28 cellular contexts compared by ENCODE assay signal in the genomic region with DNA sequence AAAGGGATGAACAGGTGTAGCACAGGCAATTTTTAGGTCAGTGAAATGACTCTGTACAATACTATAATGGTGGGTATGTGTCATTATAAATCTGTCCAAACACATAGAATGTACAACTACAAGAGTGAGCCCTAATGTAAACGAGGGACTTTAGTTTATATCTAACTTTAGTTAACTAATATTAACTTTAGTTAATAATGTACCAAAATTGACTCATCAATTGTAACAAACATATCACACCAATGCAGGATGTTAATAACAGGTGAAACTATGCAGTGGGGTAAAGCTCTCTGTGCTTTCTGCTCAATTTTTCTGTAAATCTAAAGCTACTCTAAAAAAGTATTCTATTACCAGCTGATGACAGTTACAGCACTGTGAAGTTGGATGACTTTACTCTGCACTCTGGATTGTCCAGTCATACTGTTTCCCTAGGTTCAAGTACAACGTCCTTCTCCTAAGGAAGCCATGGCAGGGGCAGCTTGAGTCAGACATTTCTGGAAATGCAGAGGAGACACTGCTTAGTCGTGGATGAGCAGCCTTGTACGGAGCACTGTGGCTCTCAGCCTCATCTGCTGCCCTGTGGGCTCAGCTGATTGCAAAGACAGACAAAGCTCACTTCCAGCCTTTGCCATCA. TPM values are rescaled to one million over a fixed set of nuclear protein-coding genes. Genes with fewer than 3 reads are reported as not detected.
DNase-seq lines count a peak whose midpoint lies in the region; ATAC-seq and TF ChIP-seq lines count a peak whose summit lies in the region.
"Had no signal": no experiment of that assay in that cellular context is flagged by ENCODE, and none has a peak within 500 bp of the region (broad histone marks: within the 10 kb centered on the region; RNA-seq: fewer than 3 reads in every experiment).

No MANE protein-coding gene starts in this region.

- H3K36me3 ChIP-seq in osteoblast (ENCODE audit: insufficient read depth, low read length) = no peaks in the 10 kb centered on the region
- H3K36me3 ChIP-seq in CD8-positive, alpha-beta memory T cell (ENCODE audit: insufficient read depth, low read length) = no peaks in the 10 kb centered on the region
- H3K36me3 ChIP-seq: upper lobe of right lung, WERI-Rb-1 had no signal

- no peak overlapping the region for H3K4me3 ChIP-seq in osteoblast (ENCODE audit: insufficient read depth, low read length)
- no peak overlapping the region for H3K4me3 ChIP-seq in CD8-positive, alpha-beta memory T cell (ENCODE audit: low read length)
- H3K4me3 ChIP-seq: smooth muscle cell, upper lobe of right lung had no signal

- POLR2A ChIA-PET in CD8-positive, alpha-beta memory T cell (lab: Charles Lee) = no interaction called here

- TF ChIP-seq CTCF in Calu3 (IDR thresholded peaks at IDR 0.05; ENCODE audit: unreplicated experiment) (no peak), osteoblast (IDR thresholded peaks at IDR 0.05; ENCODE audit: extremely low read depth, low read depth, low read length) (no peak)

- no peaks in the 10 kb centered on the region for H4K20me1 ChIP-seq in osteoblast (ENCODE audit: insufficient read depth, low read length)

- H3K27me3 ChIP-seq in osteoblast (ENCODE audit: insufficient read depth, low read length) = no peaks in the 10 kb centered on the region
- no peaks in the 10 kb centered on the region for H3K27me3 ChIP-seq in CD8-positive, alpha-beta memory T cell (ENCODE audit: insufficient read depth, low read length, poor library complexity, severe bottlenecking)
- H3K27me3 ChIP-seq: upper lobe of right lung had no signal

- no peaks in the 10 kb centered on the region for H3K79me2 ChIP-seq in osteoblast (ENCODE audit: insufficient read depth, low read length)

- H3K4me3 Mint-ChIP-seq in Calu3 (ENCODE audit: low read depth, unreplicated experiment) = peak overlapping the region; percentile 25
- H3K4me3 Mint-ChIP-seq in CD8-positive, alpha-beta memory T cell = no peak overlapping the region
- H3K4me3 Mint-ChIP-seq: activated CD4-positive, alpha-beta T cell treated with anti-CD3 and anti-CD28 coated beads, Interleukin-2, amount 10 ng/mL, durations not matched to agents 24 days and 14 days; activated naive CD4-positive, alpha-beta T cell treated with anti-CD3 and anti-CD28 coated beads, Interleukin-2, amount 10 ng/mL, durations not matched to agents 7 days and 5 days; activated T-cell treated with anti-CD3 and anti-CD28 coated beads, Interleukin-2, amount 50 U/mL, for 4 hours; endodermal cell; naive B cell; stimulated activated effector memory CD8-positive, alpha-beta T cell treated with anti-CD3 and anti-CD28 coated beads, Interleukin-12 subunit alpha, Interleukin-12 subunit beta, amount 100 ng/mL, for 72 hours had no signal

- CTCF ChIA-PET in Calu3 (lab: Charles Lee) = interaction anchor here (1.0 to 1.3 kb wide), 3 partner anchors 24 to 224 kb away, joined by 3 to 4 read pairs (median 4); no protein-coding TSS in a partner anchor
- CTCF ChIA-PET in CD8-positive, alpha-beta memory T cell (lab: Charles Lee) = no interaction called here

- intact Hi-C loops in Calu3 (cut with micrococcal nuclease; ENCODE audit: unreplicated experiment) = no loop called here
- intact Hi-C loops in posterior vena cava (cut with DNase I) = no loop called here

- peaks cover 29% of the 10 kb centered on the region for H3K36me3 Mint-ChIP-seq in Calu3 (ENCODE audit: insufficient read depth, unreplicated experiment)
- H3K36me3 Mint-ChIP-seq in CD8-positive, alpha-beta memory T cell = no peaks in the 10 kb centered on the region
- H3K36me3 Mint-ChIP-seq: activated naive CD4-positive, alpha-beta T cell treated with anti-CD3 and anti-CD28 coated beads, Interleukin-2, amount 10 ng/mL, durations not matched to agents 7 days and 5 days; stimulated activated effector memory CD8-positive, alpha-beta T cell treated with anti-CD3 and anti-CD28 coated beads, Interleukin-12 subunit alpha, Interleukin-12 subunit beta, amount 100 ng/mL, for 72 hours had no signal

- H3K27me3 Mint-ChIP-seq in Calu3 (ENCODE audit: unreplicated experiment) = no peaks in the 10 kb centered on the region
- H3K27me3 Mint-ChIP-seq in CD8-positive, alpha-beta memory T cell = peaks cover 0 to 4% of the 10 kb centered on the region in 2 donors

- H2AFZ ChIP-seq in osteoblast (ENCODE audit: low read length) = peak overlapping the region; percentile 34

- no peak overlapping the region for H3K4me2 ChIP-seq in osteoblast (ENCODE audit: insufficient read depth, low read length)
- H3K4me2 ChIP-seq: smooth muscle cell had no signal

- H3K4me1 Mint-ChIP-seq in Calu3 (ENCODE audit: low read depth, unreplicated experiment) = peaks cover 92% of the 10 kb centered on the region
- peaks cover 22 to 29% (median 23%) of the 10 kb centered on the region in 3 donors for H3K4me1 Mint-ChIP-seq in CD8-positive, alpha-beta memory T cell

- no peaks in the 10 kb centered on the region for H3K9me3 ChIP-seq in osteoblast (ENCODE audit: low read depth, low read length)
- no peaks in the 10 kb centered on the region for H3K9me3 ChIP-seq in CD8-positive, alpha-beta memory T cell (ENCODE audit: low read length)
- H3K9me3 ChIP-seq: upper lobe of right lung had no signal

- DNase-seq in Calu3 (no peak), epithelial cell of prostate (ENCODE audit: low read depth, low spot score) (no peak), osteoblast (ENCODE audit: insufficient read length, low spot score, missing footprints) (no peak), NCI-H524 (lab: John Stamatoyannopoulos, UW) (no peak), posterior vena cava (ENCODE audit: low spot score) (no peak), activated gamma-delta T cell (lab: John Stamatoyannopoulos, UW) (no peak)
- DNase-seq in CD8-positive, alpha-beta memory T cell = no peak
- DNase-seq: activated CD4-positive, alpha-beta T cell treated with anti-CD3 and anti-CD28 coated beads, Interleukin-2, amount 10 ng/mL, durations not matched to agents 24 days and 14 days; activated naive CD4-positive, alpha-beta T cell treated with anti-CD3 and anti-CD28 coated beads, Interleukin-2, amount 10 ng/mL, durations not matched to agents 7 days and 5 days; activated T-cell treated with anti-CD3 and anti-CD28 coated beads, Interleukin-2, amount 50 U/mL, for 4 hours; amygdala; endodermal cell; glutamatergic neuron; GOT3; left cardiac atrium; mesendoderm; naive B cell; NCI-H1048; NCI-H187; NCI-H69; nucleus accumbens; retina; substantia nigra; upper lobe of right lung; WERI-Rb-1 had no signal

- peak overlapping the region; percentile 100 for H3K27ac ChIP-seq in epithelial cell of prostate
- no peak overlapping the region for H3K27ac ChIP-seq in osteoblast (ENCODE audit: low read depth, low read length)
- no peak overlapping the region for H3K27ac ChIP-seq in CD8-positive, alpha-beta memory T cell (ENCODE audit: low read depth, low read length)
- H3K27ac ChIP-seq: upper lobe of right lung, WERI-Rb-1 had no signal

- peak; percentile 43 for ATAC-seq in HG03175 (IDR thresholded peaks at IDR 0.05; ENCODE audit: unreplicated experiment)
- ATAC-seq: activated T-cell treated with anti-CD3 and anti-CD28 coated beads, Interleukin-2, amount 50 U/mL, for 4 hours; left cardiac atrium; stimulated activated effector memory CD8-positive, alpha-beta T cell treated with anti-CD3 and anti-CD28 coated beads, Interleukin-12 subunit alpha, Interleukin-12 subunit beta, amount 100 ng/mL, for 72 hours; upper lobe of right lung had no signal

- TSS peak; percentile 90 for BruUV-seq in Calu3 (replicated peaks; lab: Mats Ljungman, UMichigan)

- H3K4me1 ChIP-seq in osteoblast (ENCODE audit: insufficient read depth, low read length) = peaks cover 20% of the 10 kb centered on the region
- H3K4me1 ChIP-seq in CD8-positive, alpha-beta memory T cell (ENCODE audit: insufficient read depth, low read length) = peaks cover 24% of the 10 kb centered on the region

- peak overlapping the region; percentile 81 for H3K27ac Mint-ChIP-seq in Calu3 (ENCODE audit: unreplicated experiment)
- peak overlapping the region in 1 of 8 donors; percentile 58 for H3K27ac Mint-ChIP-seq in CD8-positive, alpha-beta memory T cell
- H3K27ac Mint-ChIP-seq: activated CD4-positive, alpha-beta T cell treated with anti-CD3 and anti-CD28 coated beads, Interleukin-2, amount 10 ng/mL, durations not matched to agents 24 days and 14 days; activated naive CD4-positive, alpha-beta T cell treated with anti-CD3 and anti-CD28 coated beads, Interleukin-2, amount 10 ng/mL, durations not matched to agents 7 days and 5 days; endodermal cell; naive B cell; stimulated activated effector memory CD8-positive, alpha-beta T cell treated with anti-CD3 and anti-CD28 coated beads, Interleukin-12 subunit alpha, Interleukin-12 subunit beta, amount 100 ng/mL, for 72 hours had no signal

- no peaks in the 10 kb centered on the region for H3K9me3 Mint-ChIP-seq in Calu3 (ENCODE audit: low read depth, unreplicated experiment)
- H3K9me3 Mint-ChIP-seq in CD8-positive, alpha-beta memory T cell = peaks cover 0 to under 1% (median 0%) of the 10 kb centered on the region in 5 donors
- H3K9me3 Mint-ChIP-seq: activated CD4-positive, alpha-beta T cell treated with anti-CD3 and anti-CD28 coated beads, Interleukin-2, amount 10 ng/mL, durations not matched to agents 24 days and 14 days; activated naive CD4-positive, alpha-beta T cell treated with anti-CD3 and anti-CD28 coated beads, Interleukin-2, amount 10 ng/mL, durations not matched to agents 7 days and 5 days; activated T-cell treated with anti-CD3 and anti-CD28 coated beads, Interleukin-2, amount 50 U/mL, for 4 hours; endodermal cell; stimulated activated effector memory CD8-positive, alpha-beta T cell treated with anti-CD3 and anti-CD28 coated beads, Interleukin-12 subunit alpha, Interleukin-12 subunit beta, amount 100 ng/mL, for 72 hours had no signal

RNA-seq across cellular contexts. Expression of a gene that starts 26.1 kb away (rescaled TPM):
- total RNA-seq in Calu3 (2022) = 80.0 and 104 TPM in 2 replicates
- total RNA-seq in osteoblast = not detected in 2 replicates
- under 1 TPM; 0.35 to 0.42 TPM for total RNA-seq in CD8-positive, alpha-beta memory T cell
- polyA plus RNA-seq in CD8-positive, alpha-beta memory T cell = 3.0 TPM
- 1 to 10 TPM in 1 of 2 donors, under 1 TPM in 1; 0.71 to 1.4 TPM for total RNA-seq in posterior vena cava
- total RNA-seq: activated CD4-positive, alpha-beta T cell treated with anti-CD3 and anti-CD28 coated beads, Interleukin-2, amount 10 ng/mL, durations not matched to agents 24 days and 14 days had no signal

Comparison
In these comparisons a context has a peak if more than half of its experiments do, and no peak if none do; other contexts are left out.
1. RNA of a gene that starts 26.1 kb away (total RNA-seq): 80.0 to 104 TPM in Calu3; 0.71 to 1.4 TPM in posterior vena cava, 0.35 to 0.42 TPM in CD8-positive, alpha-beta memory T cell and not detected in osteoblast; every median in the first group is over 10 times any median in the second.